22 cellular contexts compared by ENCODE assay signal in the genomic region with DNA sequence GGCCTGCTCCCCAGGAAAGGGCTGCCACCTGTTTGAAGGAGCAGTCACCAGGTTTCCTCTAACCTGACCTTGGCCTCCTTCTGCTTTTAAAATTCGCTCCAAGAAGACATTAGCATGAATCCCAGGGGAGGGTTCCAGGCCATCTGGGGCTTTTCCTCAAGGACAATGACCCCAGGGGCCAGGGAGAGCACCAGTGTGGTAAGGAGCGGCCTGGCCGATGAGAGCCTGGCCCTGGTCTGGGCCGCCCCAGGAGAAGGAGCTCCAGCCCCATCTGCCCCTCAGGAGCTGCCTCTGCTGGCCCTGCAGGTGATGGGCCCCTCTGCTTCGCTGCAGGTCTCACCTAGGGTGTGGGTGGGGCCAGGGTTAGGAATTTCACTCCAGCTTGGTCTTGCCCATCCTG.
"Had no signal": no experiment of that assay in that cellular context is flagged by ENCODE, and none has a peak within 500 bp of the region (broad histone marks: within the 10 kb centered on the region; RNA-seq: fewer than 3 reads in every experiment).

No MANE protein-coding gene starts in this region.

- H3K27me3 Mint-ChIP-seq: naive thymus-derived CD8-positive, alpha-beta T cell had no signal

- H3K36me3 Mint-ChIP-seq: activated naive CD4-positive, alpha-beta T cell treated with anti-CD3 and anti-CD28 coated beads, Interleukin-2, amount 10 ng/mL, durations not matched to agents 7 days and 5 days had no signal

- H3K4me1 Mint-ChIP-seq: activated naive CD4-positive, alpha-beta T cell treated with anti-CD3 and anti-CD28 coated beads, Interleukin-2, amount 10 ng/mL, durations not matched to agents 7 days and 5 days; naive thymus-derived CD8-positive, alpha-beta T cell; stimulated activated naive B cell treated with anti-CD40 and anti-IgM and Interleukin-4, amounts not matched to agents 10 μg/mL and 1 μg/mL and 100 μg/mL, for 72 hours had no signal

- ATAC-seq: effector memory CD8-positive, alpha-beta T cell; gastroesophageal sphincter; naive thymus-derived CD8-positive, alpha-beta T cell; sciatic nerve; stimulated activated naive B cell treated with anti-CD40 and anti-IgM and Interleukin-4, amounts not matched to agents 10 μg/mL and 1 μg/mL and 100 μg/mL, for 72 hours had no signal

- H3K27ac Mint-ChIP-seq: activated naive CD4-positive, alpha-beta T cell treated with anti-CD3 and anti-CD28 coated beads, Interleukin-2, amount 10 ng/mL, durations not matched to agents 7 days and 5 days; effector memory CD8-positive, alpha-beta T cell; memory B cell; naive thymus-derived CD8-positive, alpha-beta T cell; stimulated activated naive B cell treated with anti-CD40 and anti-IgM and Interleukin-4, amounts not matched to agents 10 μg/mL and 1 μg/mL and 100 μg/mL, for 72 hours; T-helper 2 cell treated with Interferon-gamma antibody and Interleukin-4, amounts not matched to agents 5 μg/mL and 100 μg/mL, for 36 hours had no signal

- H3K4me3 Mint-ChIP-seq: activated naive CD4-positive, alpha-beta T cell treated with anti-CD3 and anti-CD28 coated beads, Interleukin-2, amount 10 ng/mL, durations not matched to agents 7 days and 5 days; effector memory CD8-positive, alpha-beta T cell; memory B cell; naive thymus-derived CD8-positive, alpha-beta T cell; neural crest cell; stimulated activated naive B cell treated with anti-CD40 and anti-IgM and Interleukin-4, amounts not matched to agents 10 μg/mL and 1 μg/mL and 100 μg/mL, for 72 hours; T-helper 2 cell treated with Interferon-gamma antibody and Interleukin-4, amounts not matched to agents 5 μg/mL and 100 μg/mL, for 36 hours had no signal

- DNase-seq: activated CD4-positive, alpha-beta T cell treated with anti-CD3 and anti-CD28 coated beads for 48 hours; activated CD4-positive, alpha-beta T cell treated with anti-CD3 and anti-CD28 coated beads, Interleukin-2, amount 50 U/mL, for 48 hours; activated CD8-positive, alpha-beta memory T cell treated with anti-CD3 and anti-CD28 coated beads for 24 hours; activated gamma-delta T cell; activated naive CD4-positive, alpha-beta T cell treated with anti-CD3 and anti-CD28 coated beads, Interleukin-2, amount 10 ng/mL, durations not matched to agents 7 days and 5 days; amniotic stem cell; brain microvascular endothelial cell; cortex of kidney; effector memory CD8-positive, alpha-beta T cell; hippocampal formation; retina; small intestine; stimulated activated CD4-positive, alpha-beta T cell treated with anti-CD3 and anti-CD28 coated beads, Interleukin-15, amount 100 ng/mL, for 24 hours; stimulated activated CD4-positive, alpha-beta T cell treated with anti-CD3 and anti-CD28 coated beads, Interleukin-2, amount 100 ng/mL, for 24 hours; stimulated activated naive B cell treated with anti-CD40 and anti-IgM and Interleukin-4, amounts not matched to agents 10 μg/mL and 1 μg/mL and 100 μg/mL, for 72 hours; stomach had no signal

- H3K9me3 Mint-ChIP-seq: effector memory CD8-positive, alpha-beta T cell; T-helper 2 cell treated with Interferon-gamma antibody and Interleukin-4, amounts not matched to agents 5 μg/mL and 100 μg/mL, for 36 hours had no signal
